ENCODE assay signal across 8 cellular contexts in genomic region chr1:41890841-41891311, GRCh38. TPM values are rescaled to one million over a fixed set of nuclear protein-coding genes. Genes with fewer than 3 reads are reported as not detected.
A peak's percentile ranks its signal among the peaks of the same experiment; 100 is the strongest.
DNase-seq lines count a peak whose midpoint lies in the region; ATAC-seq and TF ChIP-seq lines count a peak whose summit lies in the region.

No MANE protein-coding gene starts in this region.

- no TSS peak for BruUV-seq in PC-9 (replicated peaks; lab: Mats Ljungman, UMichigan)

- no peaks in the 10 kb centered on the region for H3K9me3 Mint-ChIP-seq in CD8-positive, alpha-beta memory T cell

- peak overlapping the region in 6 of 7 donors; percentile 82 to 94 (median 84) for H3K4me3 Mint-ChIP-seq in CD8-positive, alpha-beta memory T cell

- no peaks in the 10 kb centered on the region for H3K36me3 ChIP-seq in CD8-positive, alpha-beta memory T cell (ENCODE audit: insufficient read depth, low read length)
- H3K36me3 ChIP-seq in PC-9 (ENCODE audit: low read depth) (no peaks in the 10 kb centered on the region), neutrophil (no peaks in the 10 kb centered on the region)

- POLR2A ChIA-PET in CD8-positive, alpha-beta memory T cell (lab: Charles Lee) = interaction anchor here (0.6 to 5.4 kb wide), 2 partner anchors 20 to 27 kb away, joined by 3 to 72 read pairs; partner anchors contain the start of gene HIVEP3
- POLR2A ChIA-PET in PC-9 (lab: Charles Lee; ENCODE audit: unreplicated experiment) = interaction anchor here (1.2 kb wide), 1 partner anchor 10 kb away, joined by 3 read pairs; no protein-coding TSS in a partner anchor

- H3K4me1 Mint-ChIP-seq in CD8-positive, alpha-beta memory T cell = peaks cover 46 to 75% (median 58%) of the 10 kb centered on the region in 3 donors

- no peaks in the 10 kb centered on the region for H3K27me3 Mint-ChIP-seq in CD8-positive, alpha-beta memory T cell

- peaks cover 53% of the 10 kb centered on the region for H3K4me1 ChIP-seq in CD8-positive, alpha-beta memory T cell (ENCODE audit: insufficient read depth, low read length)
- H3K4me1 ChIP-seq in PC-9 (replicated peaks; ENCODE audit: insufficient read depth) (peaks cover 31% of the 10 kb centered on the region), neutrophil (ENCODE audit: control insufficient read depth in 1 of 2, insufficient read depth in 1 of 2, low read depth in 1 of 2, low read length in 1 of 2) (peaks cover 7 to 13% of the 10 kb centered on the region in 2 experiments)

- TF ChIP-seq CTCF in PC-9 (conservative IDR thresholded peaks at IDR 0.05) = no peak
- TF ChIP-seq CTCF in neutrophil (IDR thresholded peaks at IDR 0.05) = no peak

- H3K27ac Mint-ChIP-seq in CD8-positive, alpha-beta memory T cell = peak overlapping the region; percentile 86 to 99 (median 96)

- no peak for DNase-seq in CD8-positive, alpha-beta memory T cell
- peak; percentile 70 to 79 for DNase-seq in PC-9
- no peak for DNase-seq in epithelial cell of prostate (ENCODE audit: low read depth, low spot score)
- no peak for DNase-seq in stimulated activated CD4-positive, alpha-beta T cell treated with anti-CD3 and anti-CD28 coated beads, Interleukin-4, amount 100 ng/mL, for 1 hour
- no peak for DNase-seq in NCI-H748 treated with DMSO at 0.1 percent for 48 hours (lab: John Stamatoyannopoulos, UW)

- CTCF ChIA-PET in CD8-positive, alpha-beta memory T cell (lab: Charles Lee) = interaction anchor here (1.0 to 5.8 kb wide), 8 partner anchors 14 to 311 kb away, joined by 3 to 79 read pairs (median 6); partner anchors contain the start of gene HIVEP3
- CTCF ChIA-PET in PC-9 (lab: Charles Lee) = interaction anchor here (0.6 kb wide), 2 partner anchors 15 to 394 kb away, joined by 3 to 7 read pairs; no protein-coding TSS in a partner anchor

- peaks cover 0 to 2% (median 0%) of the 10 kb centered on the region in 3 donors for H3K36me3 Mint-ChIP-seq in CD8-positive, alpha-beta memory T cell

- H3K27ac ChIP-seq in CD8-positive, alpha-beta memory T cell (ENCODE audit: low read depth, low read length) = peak overlapping the region; percentile 62
- H3K27ac ChIP-seq in PC-9 = peak overlapping the region; percentile 40
- peak overlapping the region; percentile 56 for H3K27ac ChIP-seq in epithelial cell of prostate
- peak overlapping the region; percentile 11 for H3K27ac ChIP-seq in neutrophil

- no peak for ATAC-seq in GM21367 (IDR thresholded peaks at IDR 0.05; ENCODE audit: unreplicated experiment)
- ATAC-seq in HG03175 (IDR thresholded peaks at IDR 0.05; ENCODE audit: unreplicated experiment) = no peak

- no peaks in the 10 kb centered on the region for H3K9me2 ChIP-seq in PC-9 (ENCODE audit: insufficient read depth)

- intact Hi-C loops in PC-9 (cut with micrococcal nuclease; ENCODE audit: unreplicated experiment) = loop anchor here (1.0 kb wide), 1 partner anchor 79 kb away; no protein-coding TSS in a partner anchor

- no peaks in the 10 kb centered on the region for H3K9me3 ChIP-seq in CD8-positive, alpha-beta memory T cell (ENCODE audit: low read length)
- no peaks in the 10 kb centered on the region for H3K9me3 ChIP-seq in PC-9 (ENCODE audit: insufficient read depth, low read depth)
- no peaks in the 10 kb centered on the region for H3K9me3 ChIP-seq in neutrophil

- peak overlapping the region; percentile 40 for H3K4me3 ChIP-seq in CD8-positive, alpha-beta memory T cell (ENCODE audit: low read length)
- H3K4me3 ChIP-seq in PC-9 = no peak overlapping the region
- H3K4me3 ChIP-seq in neutrophil (ENCODE audit: low read depth in 1 of 2, low read length in 1 of 2) = peak overlapping the region in 1 of 2 experiments; percentile 39

- H3K27me3 ChIP-seq in CD8-positive, alpha-beta memory T cell (ENCODE audit: insufficient read depth, low read length, poor library complexity, severe bottlenecking) = no peaks in the 10 kb centered on the region
- H3K27me3 ChIP-seq in PC-9 (ENCODE audit: insufficient read depth, low read depth) = no peaks in the 10 kb centered on the region
- no peaks in the 10 kb centered on the region for H3K27me3 ChIP-seq in neutrophil

- H2AFZ ChIP-seq in PC-9 = no peak overlapping the region

- peak overlapping the region; percentile 55 for H3K4me2 ChIP-seq in PC-9

- peaks cover 48% of the 10 kb centered on the region for H3K79me2 ChIP-seq in PC-9 (ENCODE audit: low read depth)

- peaks cover 5% of the 10 kb centered on the region; the same call in 1 of the 2 replicates for H3F3A ChIP-seq in PC-9 (ENCODE audit: insufficient read depth, low read depth)

- no peaks in the 10 kb centered on the region for H4K20me1 ChIP-seq in PC-9 (ENCODE audit: insufficient read depth)

RNA-seq across cellular contexts. Expression of gene HIVEP3, which starts 27.8 kb away (rescaled TPM):
- total RNA-seq in CD8-positive, alpha-beta memory T cell = 10 to 100 TPM; 23.0 to 24.0 TPM
- 15.1 TPM for polyA plus RNA-seq in CD8-positive, alpha-beta memory T cell
- total RNA-seq in PC-9 (2021) = 8.1 and 11.0 TPM in 2 replicates

Comparison
In these comparisons a context has a peak if more than half of its experiments do, and no peak if none do; other contexts are left out.
1. DNase-seq: peak in PC-9 (2 of 2); none in CD8-positive, alpha-beta memory T cell (0 of 5), epithelial cell of prostate (single experiment), stimulated activated CD4-positive, alpha-beta T cell treated with anti-CD3 and anti-CD28 coated beads, Interleukin-4, amount 100 ng/mL, for 1 hour (single experiment) and NCI-H748 treated with DMSO at 0.1 percent for 48 hours (single experiment).
2. H3K27ac ChIP-seq: peak in every context shown above with its lines; median percentile 62 in CD8-positive, alpha-beta memory T cell; 56 in epithelial cell of prostate; 40 in PC-9; 11 in neutrophil.